8 cellular contexts compared by ENCODE assay signal in the genomic region with DNA sequence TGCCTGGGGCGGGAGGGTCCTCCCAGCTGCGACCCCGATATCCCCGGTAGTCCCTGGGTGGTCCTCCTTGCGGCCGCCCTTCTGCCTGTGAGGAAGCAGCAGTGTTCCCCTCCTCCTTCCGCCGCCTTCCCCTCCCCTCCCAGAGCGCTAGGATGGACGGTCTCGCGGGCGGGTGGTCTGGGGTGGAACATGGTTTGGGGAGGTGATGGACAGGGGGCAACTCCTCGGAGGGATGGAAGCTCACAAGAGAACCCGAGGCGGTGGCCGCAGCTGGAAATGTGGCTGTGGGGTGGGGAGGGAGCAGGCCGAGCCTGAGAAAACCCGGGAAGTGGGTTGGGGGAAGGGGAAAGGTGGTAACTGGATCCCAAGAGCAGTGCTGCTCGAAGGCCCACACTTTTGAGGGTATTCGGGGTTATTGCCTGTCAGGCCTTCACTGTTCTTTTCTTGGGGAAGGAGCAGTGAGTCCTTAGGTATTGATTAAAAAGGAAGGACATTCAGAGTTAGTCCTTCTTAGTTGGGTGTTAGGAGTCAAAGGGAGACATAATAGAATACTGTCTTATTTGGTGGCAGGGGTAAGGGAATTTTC. TPM values are rescaled to one million over a fixed set of nuclear protein-coding genes. Genes with fewer than 3 reads are reported as not detected.
A peak's percentile ranks its signal among the peaks of the same experiment; 100 is the strongest.
DNase-seq lines count a peak whose midpoint lies in the region; ATAC-seq and TF ChIP-seq lines count a peak whose summit lies in the region.

No MANE protein-coding gene starts in this region.

- H3K4me1 ChIP-seq in DOHH2 (ENCODE audit: control insufficient read depth, low read length) (peaks cover 33% of the 10 kb centered on the region), KMS-11 (ENCODE audit: low read depth, poor library complexity, severe bottlenecking) (peaks cover 30% of the 10 kb centered on the region), mononuclear cell (ENCODE audit: insufficient read depth, low read length) (peaks cover 27% of the 10 kb centered on the region)

- CTCF ChIA-PET in WTC11 (lab: Charles Lee) (interaction anchor here (1.2 kb wide), 1 partner anchor 171 kb away, joined by 6 read pairs; a partner anchor contains a TSS), GM10248 (lab: Yijun Ruan, JAX) (interaction anchor here (1.2 to 2.4 kb wide), 4 partner anchors 10 to 250 kb away, joined by 3 to 11 read pairs (median 8); no protein-coding TSS in a partner anchor)

- H3K4me1 Mint-ChIP-seq in WTC11 = peaks cover 27% of the 10 kb centered on the region
- peaks cover 23% of the 10 kb centered on the region for H3K4me1 Mint-ChIP-seq in endothelial cell (ENCODE audit: unreplicated experiment)
- peaks cover 37% of the 10 kb centered on the region for H3K4me1 Mint-ChIP-seq in stimulated activated naive CD8-positive, alpha-beta T cell treated with anti-CD3 and anti-CD28 coated beads, Interleukin-15, amount 100 ng/mL, for 72 hours

- H3K27ac Mint-ChIP-seq in WTC11 (peak overlapping the region; percentile 99), endothelial cell (ENCODE audit: unreplicated experiment) (peak overlapping the region; percentile 96)
- peak overlapping the region; percentile 99 for H3K27ac Mint-ChIP-seq in stimulated activated naive CD8-positive, alpha-beta T cell treated with anti-CD3 and anti-CD28 coated beads, Interleukin-15, amount 100 ng/mL, for 72 hours

- H3F3A ChIP-seq in DOHH2 (ENCODE audit: control insufficient read depth, insufficient read depth) = peaks cover 6% of the 10 kb centered on the region

- H3K36me3 Mint-ChIP-seq in WTC11 (peaks cover 7% of the 10 kb centered on the region), endothelial cell (ENCODE audit: low read depth, unreplicated experiment) (peaks cover 7% of the 10 kb centered on the region)

- H3K4me3 ChIP-seq in DOHH2 (ENCODE audit: low read length) (peak overlapping the region; percentile 93), KMS-11 (IDR thresholded peaks at IDR 0.05; ENCODE audit: insufficient read depth, low read depth, low read length) (no peak overlapping the region), mononuclear cell (ENCODE audit: low read length) (peak overlapping the region; percentile 98)

- H3K4me2 ChIP-seq in DOHH2 (ENCODE audit: low read length) = peak overlapping the region; percentile 83
- peak overlapping the region; percentile 95; the same call in 1 of the 2 replicates for H3K4me2 ChIP-seq in KMS-11

- peak overlapping the region; percentile 86 for H3K9ac ChIP-seq in KMS-11

- H3K4me3 Mint-ChIP-seq in WTC11 = peak overlapping the region; percentile 99
- H3K4me3 Mint-ChIP-seq in endothelial cell (ENCODE audit: unreplicated experiment) = peak overlapping the region; percentile 100
- H3K4me3 Mint-ChIP-seq in stimulated activated naive CD8-positive, alpha-beta T cell treated with anti-CD3 and anti-CD28 coated beads, Interleukin-15, amount 100 ng/mL, for 72 hours = peak overlapping the region; percentile 94 to 100

- H3K27me3 ChIP-seq in DOHH2 (ENCODE audit: control insufficient read depth, low read length) = no peaks in the 10 kb centered on the region
- no peaks in the 10 kb centered on the region for H3K27me3 ChIP-seq in KMS-11 (ENCODE audit: insufficient read depth, low read depth)
- no peaks in the 10 kb centered on the region for H3K27me3 ChIP-seq in mononuclear cell (ENCODE audit: insufficient read depth, low read length)

- H3K36me3 ChIP-seq in DOHH2 (ENCODE audit: control insufficient read depth, low read length) (peaks cover 38% of the 10 kb centered on the region), KMS-11 (ENCODE audit: insufficient read depth) (no peaks in the 10 kb centered on the region)

- H3K27ac ChIP-seq in DOHH2 (ENCODE audit: low read depth, low read length) = peak overlapping the region; percentile 67
- H3K27ac ChIP-seq in KMS-11 = peak overlapping the region; percentile 89

- POLR2A ChIA-PET in WTC11 (lab: Charles Lee) = interaction anchor here (0.5 to 1.9 kb wide), 9 partner anchors 18 to 231 kb away, joined by 3 to 23 read pairs (median 3); a partner anchor contains a TSS
- POLR2A ChIA-PET in GM10248 (lab: Yijun Ruan, JAX) = interaction anchor here (0.6 to 0.9 kb wide), 2 partner anchors 67 to 97 kb away, joined by 4 to 9 read pairs; no protein-coding TSS in a partner anchor

- H3K79me2 ChIP-seq in DOHH2 (ENCODE audit: control insufficient read depth, low read length) = peaks cover 66% of the 10 kb centered on the region
- peaks cover 56% of the 10 kb centered on the region for H3K79me2 ChIP-seq in KMS-11 (ENCODE audit: insufficient read depth, low read depth)

- peak overlapping the region; percentile 95 for H2AFZ ChIP-seq in KMS-11 (ENCODE audit: low read depth)

- no peak for TF ChIP-seq CTCF in DOHH2 (IDR thresholded peaks at IDR 0.05; ENCODE audit: low read depth, low read length, poor library complexity, severe bottlenecking)
- no peak for TF ChIP-seq CTCF in KMS-11 (conservative IDR thresholded peaks at IDR 0.05; ENCODE audit: low read depth, low read length)
- no peak for TF ChIP-seq CTCF in WTC11 (IDR thresholded peaks at IDR 0.05)
- TF ChIP-seq CTCF in endothelial cell (IDR thresholded peaks at IDR 0.05; ENCODE audit: unreplicated experiment) = no peak
- TF ChIP-seq CTCF in GM10248 (IDR thresholded peaks at IDR 0.05; ENCODE audit: control extremely low read depth, extremely low read depth, low read depth, missing control alignments) = no peak

- peak; percentile 26 for ATAC-seq in GM21576 (IDR thresholded peaks at IDR 0.05; ENCODE audit: unreplicated experiment)
- ATAC-seq in WTC11 = peak; percentile 41
- peak; percentile 45 for ATAC-seq in stimulated activated naive CD8-positive, alpha-beta T cell treated with anti-CD3 and anti-CD28 coated beads, Interleukin-15, amount 100 ng/mL, for 72 hours

- H3K9me3 Mint-ChIP-seq in WTC11 (no peaks in the 10 kb centered on the region), endothelial cell (ENCODE audit: unreplicated experiment) (no peaks in the 10 kb centered on the region)
- H3K9me3 Mint-ChIP-seq in stimulated activated naive CD8-positive, alpha-beta T cell treated with anti-CD3 and anti-CD28 coated beads, Interleukin-15, amount 100 ng/mL, for 72 hours = no peaks in the 10 kb centered on the region

- peaks cover 12% of the 10 kb centered on the region; the same call in 1 of the 2 replicates for H4K20me1 ChIP-seq in DOHH2 (ENCODE audit: control insufficient read depth, insufficient read depth, low read depth, low read length)
- H4K20me1 ChIP-seq in KMS-11 (ENCODE audit: insufficient read depth) = 0 out of 2 replicates have a peak, but pooled peaks cover 6% of the 10 kb centered on the region

- H3K9me2 ChIP-seq in DOHH2 (replicated peaks; ENCODE audit: control insufficient read depth, low read length) = no peaks in the 10 kb centered on the region

- no peaks in the 10 kb centered on the region for H3K9me3 ChIP-seq in DOHH2 (ENCODE audit: control insufficient read depth, insufficient read depth, low read length)
- no peaks in the 10 kb centered on the region for H3K9me3 ChIP-seq in mononuclear cell (ENCODE audit: low read depth, low read length)

- peak; percentile 61 for DNase-seq in WTC11 (ENCODE audit: low spot score)
- peak; percentile 58 for DNase-seq in endothelial cell (ENCODE audit: low spot score)
- DNase-seq in stimulated activated naive CD8-positive, alpha-beta T cell treated with anti-CD3 and anti-CD28 coated beads, Interleukin-15, amount 100 ng/mL, for 72 hours = no peak
- DNase-seq in GM10248 (ENCODE audit: extremely low spot score) = no peak

- H3K27me3 Mint-ChIP-seq in WTC11 (ENCODE audit: low read depth) (no peaks in the 10 kb centered on the region), endothelial cell (ENCODE audit: unreplicated experiment) (peaks cover 4% of the 10 kb centered on the region)
- no peaks in the 10 kb centered on the region for H3K27me3 Mint-ChIP-seq in stimulated activated naive CD8-positive, alpha-beta T cell treated with anti-CD3 and anti-CD28 coated beads, Interleukin-15, amount 100 ng/mL, for 72 hours

TF ChIP-seq in WTC11, 78 proteins besides CTCF, POLR2A, EP300 and RAD21 (continues in another document):
- TF ChIP-seq SOX15 (CRISPR knock-in tag; IDR thresholded peaks at IDR 0.05) (no peak), ZNF671 (CRISPR knock-in tag; IDR thresholded peaks at IDR 0.05) (no peak), ZNF121 (CRISPR knock-in tag; IDR thresholded peaks at IDR 0.05) (no peak), CREB1 (CRISPR knock-in tag; IDR thresholded peaks at IDR 0.05) (no peak), ZBTB21 (CRISPR knock-in tag; IDR thresholded peaks at IDR 0.05; ENCODE audit: borderline replicate concordance) (no peak)
- TF ChIP-seq, protein P1, sequence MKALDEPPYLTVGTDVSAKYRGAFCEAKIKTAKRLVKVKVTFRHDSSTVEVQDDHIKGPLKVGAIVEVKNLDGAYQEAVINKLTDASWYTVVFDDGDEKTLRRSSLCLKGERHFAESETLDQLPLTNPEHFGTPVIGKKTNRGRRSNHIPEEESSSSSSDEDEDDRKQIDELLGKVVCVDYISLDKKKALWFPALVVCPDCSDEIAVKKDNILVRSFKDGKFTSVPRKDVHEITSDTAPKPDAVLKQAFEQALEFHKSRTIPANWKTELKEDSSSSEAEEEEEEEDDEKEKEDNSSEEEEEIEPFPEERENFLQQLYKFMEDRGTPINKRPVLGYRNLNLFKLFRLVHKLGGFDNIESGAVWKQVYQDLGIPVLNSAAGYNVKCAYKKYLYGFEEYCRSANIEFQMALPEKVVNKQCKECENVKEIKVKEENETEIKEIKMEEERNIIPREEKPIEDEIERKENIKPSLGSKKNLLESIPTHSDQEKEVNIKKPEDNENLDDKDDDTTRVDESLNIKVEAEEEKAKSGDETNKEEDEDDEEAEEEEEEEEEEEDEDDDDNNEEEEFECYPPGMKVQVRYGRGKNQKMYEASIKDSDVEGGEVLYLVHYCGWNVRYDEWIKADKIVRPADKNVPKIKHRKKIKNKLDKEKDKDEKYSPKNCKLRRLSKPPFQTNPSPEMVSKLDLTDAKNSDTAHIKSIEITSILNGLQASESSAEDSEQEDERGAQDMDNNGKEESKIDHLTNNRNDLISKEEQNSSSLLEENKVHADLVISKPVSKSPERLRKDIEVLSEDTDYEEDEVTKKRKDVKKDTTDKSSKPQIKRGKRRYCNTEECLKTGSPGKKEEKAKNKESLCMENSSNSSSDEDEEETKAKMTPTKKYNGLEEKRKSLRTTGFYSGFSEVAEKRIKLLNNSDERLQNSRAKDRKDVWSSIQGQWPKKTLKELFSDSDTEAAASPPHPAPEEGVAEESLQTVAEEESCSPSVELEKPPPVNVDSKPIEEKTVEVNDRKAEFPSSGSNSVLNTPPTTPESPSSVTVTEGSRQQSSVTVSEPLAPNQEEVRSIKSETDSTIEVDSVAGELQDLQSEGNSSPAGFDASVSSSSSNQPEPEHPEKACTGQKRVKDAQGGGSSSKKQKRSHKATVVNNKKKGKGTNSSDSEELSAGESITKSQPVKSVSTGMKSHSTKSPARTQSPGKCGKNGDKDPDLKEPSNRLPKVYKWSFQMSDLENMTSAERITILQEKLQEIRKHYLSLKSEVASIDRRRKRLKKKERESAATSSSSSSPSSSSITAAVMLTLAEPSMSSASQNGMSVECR (CRISPR knock-in tag; IDR thresholded peaks at IDR 0.05; ENCODE audit: borderline replicate concordance) = 0 out of 2 replicates have a peak, but pooled peaks have one; percentile 63

RNA-seq across cellular contexts. Expression of a gene that starts 0.6 kb away (rescaled TPM):
- total RNA-seq in WTC11 (2021) (131 to 138 TPM (median 135 TPM) in 3 replicates), endothelial cell (ENCODE audit: unreplicated experiment) (102 TPM), mononuclear cell (17.1 TPM)

RNA-seq across cellular contexts. Expression of a gene that starts 59.9 kb away (rescaled TPM):
- 32.3 to 40.1 TPM (median 38.5 TPM) in 3 replicates for total RNA-seq in WTC11 (2021)
- 19.4 TPM for total RNA-seq in endothelial cell (ENCODE audit: unreplicated experiment)
- total RNA-seq in mononuclear cell = 6.4 TPM

Comparison
In these comparisons a context has a peak if more than half of its experiments do, and no peak if none do; other contexts are left out.
1. DNase-seq: peak in WTC11 (single experiment) and endothelial cell (single experiment); none in stimulated activated naive CD8-positive, alpha-beta T cell treated with anti-CD3 and anti-CD28 coated beads, Interleukin-15, amount 100 ng/mL, for 72 hours (0 of 2) and GM10248 (single experiment).
2. Peak in every context shown above with its lines, with median percentiles within 50 percentile points of each other: ATAC-seq, H3K27ac Mint-ChIP-seq and H3K4me3 Mint-ChIP-seq.